In the genomic region with DNA sequence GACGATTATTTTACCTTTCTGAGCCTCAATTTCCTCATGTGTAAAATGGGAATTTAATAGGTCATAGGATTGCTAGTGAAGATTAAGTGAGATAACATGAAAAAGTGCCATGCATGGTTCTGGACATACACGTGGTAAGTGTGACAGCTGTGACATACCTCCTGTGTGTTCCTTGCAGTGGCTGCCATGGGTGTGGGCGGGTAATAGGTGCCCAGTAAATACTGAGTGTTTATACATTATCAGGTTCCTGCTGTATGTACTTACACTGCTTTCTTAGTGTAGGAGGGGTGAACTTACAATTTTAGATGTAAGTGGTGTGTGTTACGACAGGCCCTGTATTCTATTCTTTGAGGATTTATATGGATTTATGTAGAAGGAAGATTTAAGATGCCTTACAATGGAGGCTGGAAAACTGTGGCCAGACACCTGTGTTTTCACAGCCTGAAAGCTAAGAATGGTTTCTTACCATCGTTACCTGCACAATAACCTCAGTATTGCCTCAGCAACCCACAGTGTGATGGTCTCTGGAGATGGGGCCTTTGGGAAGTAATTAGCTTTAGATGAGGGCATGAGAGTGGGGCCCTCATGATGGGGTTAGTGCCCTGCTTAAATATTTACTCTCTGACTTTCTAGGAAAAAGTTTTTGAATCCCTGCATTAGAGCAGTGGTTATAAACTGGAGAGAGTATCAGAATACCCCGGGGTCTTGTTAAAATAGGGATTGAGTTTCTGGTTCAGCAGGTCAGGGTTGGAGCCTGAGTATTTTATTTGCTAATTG, we compare ENCODE assay signal across 16 cellular contexts.
DNase-seq lines count a peak whose midpoint lies in the region; ATAC-seq lines count a peak whose summit lies in the region.
"Had no signal": no experiment of that assay in that cellular context is flagged by ENCODE, and none has a peak within 500 bp of the region (broad histone marks: within the 10 kb centered on the region; RNA-seq: fewer than 3 reads in every experiment).

No MANE protein-coding gene starts in this region.

- H3K27me3 ChIP-seq in BLaER1 (no peaks in the 10 kb centered on the region), mesenchymal stem cell (ENCODE audit: control insufficient read depth in 1 of 2, insufficient read depth in 1 of 2, low read length in 2 of 2) (no peaks in the 10 kb centered on the region)

- H3K36me3 ChIP-seq in BLaER1, result peaks cover 79% of the 10 kb centered on the region
- H3K36me3 ChIP-seq in mesenchymal stem cell (ENCODE audit: control insufficient read depth in 1 of 2, insufficient read depth in 2 of 2, low read depth in 1 of 2, low read length in 2 of 2), result peaks cover 17 to 49% of the 10 kb centered on the region in 2 experiments

- H3K4me2 ChIP-seq in BLaER1 (peak overlapping the region; percentile 6; the same call in 1 of the 2 replicates), mesenchymal stem cell (ENCODE audit: low read length, poor library complexity, severe bottlenecking) (no peak overlapping the region)
- H3K4me2 ChIP-seq: GM23338 had no signal

- H2BK12ac ChIP-seq in mesenchymal stem cell (ENCODE audit: low read length in 2 of 2), result no peak overlapping the region

- H4K8ac ChIP-seq in mesenchymal stem cell (ENCODE audit: low read length), result peak overlapping the region; percentile 57

- H3K27ac ChIP-seq in BLaER1 (no peak overlapping the region), mesenchymal stem cell (ENCODE audit: low read length, poor library complexity, severe bottlenecking) (no peak overlapping the region)

- no peak overlapping the region for H4K91ac ChIP-seq in mesenchymal stem cell (ENCODE audit: low read length)

- no peak overlapping the region for H3K9ac ChIP-seq in BLaER1
- no peak overlapping the region for H3K9ac ChIP-seq in mesenchymal stem cell (ENCODE audit: low read length)

- H3K79me1 ChIP-seq in mesenchymal stem cell (replicated peaks; ENCODE audit: low read length, poor library complexity, severe bottlenecking), result peaks cover 28% of the 10 kb centered on the region

- H2BK15ac ChIP-seq in mesenchymal stem cell (ENCODE audit: low read depth, poor library complexity, severe bottlenecking), result no peak overlapping the region

- peak overlapping the region in 1 of 2 experiments; percentile 59 for H3K18ac ChIP-seq in mesenchymal stem cell (ENCODE audit: low read depth in 1 of 2, low read length in 2 of 2)

- no peak overlapping the region for H3K23ac ChIP-seq in mesenchymal stem cell (ENCODE audit: low read length in 2 of 2)

- H2BK120ac ChIP-seq in mesenchymal stem cell (ENCODE audit: low read depth, low read length), result peak overlapping the region; percentile 42

- H4K20me1 ChIP-seq in BLaER1, result peaks cover 49% of the 10 kb centered on the region; the same call in 1 of the 2 replicates

- peak overlapping the region in 1 of 2 experiments; percentile 66 for H3K14ac ChIP-seq in mesenchymal stem cell (ENCODE audit: low read length in 2 of 2)

- no peak overlapping the region for H2BK5ac ChIP-seq in mesenchymal stem cell (ENCODE audit: low read depth, low read length, poor library complexity, severe bottlenecking)

- WGBS in mesenchymal stem cell, result 92% methylated on average over 5 of the region's 6 CpGs

- H3K4me1 ChIP-seq in BLaER1 (peaks cover 65% of the 10 kb centered on the region), mesenchymal stem cell (ENCODE audit: control insufficient read depth, insufficient read depth, low read depth, low read length) (peaks cover 19% of the 10 kb centered on the region)

- ATAC-seq in HG02884 (IDR thresholded peaks at IDR 0.05; ENCODE audit: unreplicated experiment), result no peak
- no peak for ATAC-seq in GM18511 (IDR thresholded peaks at IDR 0.05; ENCODE audit: unreplicated experiment)
- ATAC-seq: GM12878, GM23338 had no signal

- H3K4me3 ChIP-seq in BLaER1 (no peak overlapping the region), mesenchymal stem cell (ENCODE audit: insufficient read depth in 1 of 2, low read depth in 1 of 2, low read length in 2 of 2) (no peak overlapping the region)
- H3K4me3 ChIP-seq: GM12878, GM23338 had no signal

- H3K9me3 ChIP-seq in BLaER1 (peaks cover 3% of the 10 kb centered on the region; the same call in 1 of the 2 replicates), mesenchymal stem cell (ENCODE audit: control insufficient read depth, low read length) (no peaks in the 10 kb centered on the region)

- peak overlapping the region; percentile 62 for H2AK5ac ChIP-seq in mesenchymal stem cell (ENCODE audit: low read length, severe bottlenecking)

- no peak overlapping the region for H3K4ac ChIP-seq in mesenchymal stem cell (ENCODE audit: low read depth in 1 of 2, low read length in 2 of 2)

- no peak overlapping the region for H2AFZ ChIP-seq in mesenchymal stem cell (ENCODE audit: low read depth, low read length)
- H2AFZ ChIP-seq: GM23338 had no signal

- DNase-seq in DMS79 (lab: John Stamatoyannopoulos, UW) (peak; percentile 15), NCI-H69 (lab: John Stamatoyannopoulos, UW) (peak; percentile 33), mesenchymal stem cell (no peak), AG20443 (ENCODE audit: low spot score) (no peak), COR-L47 (lab: John Stamatoyannopoulos, UW) (no peak)
- DNase-seq: C1 segment of cervical spinal cord, DMS53, NCI-H146, NCI-H2107, NCI-H748 treated with DMSO at 0.1 percent for 48 hours, SHP77 treated with DMSO at 0.1 percent for 48 hours had no signal

Comparison
In these comparisons a context has a peak if more than half of its experiments do, and no peak if none do; other contexts are left out.
1. DNase-seq: peak in DMS79 (single experiment) and NCI-H69 (single experiment); none in mesenchymal stem cell (single experiment), AG20443 (single experiment) and COR-L47 (single experiment).